ENCODE assay signal across 11 cellular contexts in genomic region chr19:58395979-58396627, GRCh38. TPM values are rescaled to one million over a fixed set of nuclear protein-coding genes. Genes with fewer than 3 reads are reported as not detected.
DNase-seq lines count a peak whose midpoint lies in the region; ATAC-seq and TF ChIP-seq lines count a peak whose summit lies in the region.
"Had no signal": no experiment of that assay in that cellular context is flagged by ENCODE, and none has a peak within 500 bp of the region (broad histone marks: within the 10 kb centered on the region; RNA-seq: fewer than 3 reads in every experiment).

No MANE protein-coding gene starts in this region.

- ATAC-seq in HG03432 (IDR thresholded peaks at IDR 0.05; ENCODE audit: unreplicated experiment): no peak
- ATAC-seq in HG03095 (IDR thresholded peaks at IDR 0.05; ENCODE audit: unreplicated experiment): no peak
- ATAC-seq: Right ventricle myocardium inferior had no signal

- H3K4me3 ChIP-seq in HUES64 (ENCODE audit: low read length): peak overlapping the region; percentile 47
- H3K4me3 ChIP-seq in parathyroid adenoma (ENCODE audit: low read depth, low read length): peak overlapping the region; percentile 31
- H3K4me3 ChIP-seq in WERI-Rb-1 (ENCODE audit: low read depth, low read length): no peak overlapping the region

- peak overlapping the region; percentile 51; the same call in 1 of the 2 replicates for H3K9ac ChIP-seq in HUES64 (ENCODE audit: low read depth, low read length)
- no peak overlapping the region for H3K9ac ChIP-seq in parathyroid adenoma

- WGBS in HUES64: 51% methylated on average over 75 of the region's 75 CpGs

- no peak overlapping the region for H3K27ac ChIP-seq in HUES64 (ENCODE audit: low read depth, low read length)
- H3K27ac ChIP-seq in epithelial cell of prostate: peak overlapping the region; percentile 86
- no peak overlapping the region for H3K27ac ChIP-seq in parathyroid adenoma
- H3K27ac ChIP-seq in WERI-Rb-1: no peak overlapping the region

- no peak for TF ChIP-seq CTCF in parathyroid adenoma (IDR thresholded peaks at IDR 0.05)
- TF ChIP-seq CTCF in WERI-Rb-1 (IDR thresholded peaks at IDR 0.05; ENCODE audit: low read depth, low read length): no peak

- H3K79me2 ChIP-seq in parathyroid adenoma: peaks cover 2% of the 10 kb centered on the region

- peaks cover 40% of the 10 kb centered on the region for H3K36me3 ChIP-seq in HUES64 (ENCODE audit: insufficient read depth, low read length)
- H3K36me3 ChIP-seq in parathyroid adenoma (ENCODE audit: control insufficient read depth, insufficient read depth, low read length): no peaks in the 10 kb centered on the region
- H3K36me3 ChIP-seq in WERI-Rb-1: peaks cover 44% of the 10 kb centered on the region

- H3K9me3 ChIP-seq in HUES64 (ENCODE audit: insufficient read depth, low read depth, low read length) (no peaks in the 10 kb centered on the region), parathyroid adenoma (ENCODE audit: control insufficient read depth, low read length) (no peaks in the 10 kb centered on the region), WERI-Rb-1 (ENCODE audit: severe bottlenecking) (no peaks in the 10 kb centered on the region)

- in situ Hi-C loops in G401 (cut with HindIII; ENCODE audit: low sequenced_read_pairs): no loop called here

- peak; percentile 21 for DNase-seq in G401 (ENCODE audit: low spot score)
- DNase-seq in epithelial cell of prostate (ENCODE audit: low read depth, low spot score): no peak
- DNase-seq in WERI-Rb-1: no peak
- no peak for DNase-seq in DMS114 treated with DMSO at 0.1 percent for 48 hours (lab: John Stamatoyannopoulos, UW; ENCODE audit: unreplicated experiment)
- DNase-seq: activated gamma-delta T cell treated with Interleukin-2 at 50 U/mL for 16 hours, hypothalamus had no signal

- H3K27me3 ChIP-seq in HUES64 (ENCODE audit: insufficient read depth, low read length) (peaks cover 18% of the 10 kb centered on the region), parathyroid adenoma (ENCODE audit: control insufficient read depth, insufficient read depth, low read length) (no peaks in the 10 kb centered on the region), WERI-Rb-1 (ENCODE audit: insufficient read depth, low read depth, severe bottlenecking) (no peaks in the 10 kb centered on the region)

- H2AFZ ChIP-seq in parathyroid adenoma: peak overlapping the region; percentile 73

- H3K4me1 ChIP-seq in HUES64 (ENCODE audit: insufficient read depth, low read length): no peaks in the 10 kb centered on the region
- H3K4me1 ChIP-seq in parathyroid adenoma: peaks cover 4% of the 10 kb centered on the region

- peak overlapping the region; percentile 44 for H3K4me2 ChIP-seq in parathyroid adenoma (ENCODE audit: low read length)

RNA-seq across cellular contexts. Expression of gene RNF225, which starts 0.6 kb away (rescaled TPM):
- not detected in 2 replicates for total RNA-seq in G401 (2014; rRNA removed; shearing (Covaris generic))
- polyA plus RNA-seq in HUES64 (2013, experiment 1 of 2): not detected
- polyA plus RNA-seq in HUES64 (2013, experiment 2 of 2): not detected
- total RNA-seq: Right ventricle myocardium inferior had no signal

RNA-seq across cellular contexts. Expression of gene RPS5, which starts 9.0 kb away (rescaled TPM):
- total RNA-seq in G401 (2014; rRNA removed; shearing (Covaris generic)): 2,081 and 2,975 TPM in 2 replicates
- polyA plus RNA-seq in HUES64 (2013, experiment 1 of 2): 1,436 TPM
- 1,338 TPM for polyA plus RNA-seq in HUES64 (2013, experiment 2 of 2)

RNA-seq across cellular contexts. Expression of gene ZNF584, which starts 12.3 kb away (rescaled TPM):
- total RNA-seq in G401 (2014; rRNA removed; shearing (Covaris generic)): 25.8 and 60.2 TPM in 2 replicates
- 3.8 TPM for polyA plus RNA-seq in HUES64 (2013, experiment 1 of 2)
- 5.7 TPM for polyA plus RNA-seq in HUES64 (2013, experiment 2 of 2)

RNA-seq across cellular contexts. Expression of gene ZNF837, which starts 15.3 kb away (rescaled TPM):
- 9.2 and 9.6 TPM in 2 replicates for total RNA-seq in G401 (2014; rRNA removed; shearing (Covaris generic))
- 2.0 TPM for polyA plus RNA-seq in HUES64 (2013, experiment 1 of 2)
- 2.8 TPM for polyA plus RNA-seq in HUES64 (2013, experiment 2 of 2)

RNA-seq across cellular contexts. Expression of gene ZNF497, which starts 33.6 kb away (rescaled TPM):
- total RNA-seq in G401 (2014; rRNA removed; shearing (Covaris generic)): 1.2 and 4.7 TPM in 2 replicates
- 1.8 TPM for polyA plus RNA-seq in HUES64 (2013, experiment 1 of 2)
- 1.3 TPM for polyA plus RNA-seq in HUES64 (2013, experiment 2 of 2)
